Comparison of ENCODE assay signal across 36 cellular contexts in genomic region chr2:229865033-229865432, GRCh38.
"Had no signal": no experiment of that assay in that cellular context is flagged by ENCODE, and none has a peak within 500 bp of the region (broad histone marks: within the 10 kb centered on the region; RNA-seq: fewer than 3 reads in every experiment).

No MANE protein-coding gene starts in this region.

- H3K4me3 Mint-ChIP-seq: activated naive CD4-positive, alpha-beta T cell treated with anti-CD3 and anti-CD28 coated beads for 36 hours; activated T-helper 1 cell treated with anti-CD3 and anti-CD28 coated beads, Interleukin-12 subunit alpha, Interleukin-12 subunit beta, Interleukin-2, Interleukin-4 antibody, amounts not matched to agents 30 ng/mL and 10 ng/mL and 1 ng/mL, durations not matched to agents 14 hours and 24 hours and 36 hours; endodermal cell; immature natural killer cell; neural crest cell; stimulated activated memory B cell treated with anti-CD40 and anti-IgM and Interleukin-4, amounts not matched to agents 10 μg/mL and 1 μg/mL and 100 μg/mL, for 72 hours; stimulated activated naive CD8-positive, alpha-beta T cell treated with anti-CD3 and anti-CD28 coated beads, Interleukin-15, amount 100 ng/mL, for 72 hours; type B pancreatic cell had no signal

- H2AFZ ChIP-seq: parathyroid adenoma had no signal

- H3K9me3 Mint-ChIP-seq: activated naive CD4-positive, alpha-beta T cell treated with anti-CD3 and anti-CD28 coated beads for 36 hours; activated T-helper 1 cell treated with anti-CD3 and anti-CD28 coated beads, Interleukin-12 subunit alpha, Interleukin-12 subunit beta, Interleukin-2, Interleukin-4 antibody, amounts not matched to agents 30 ng/mL and 10 ng/mL and 1 ng/mL, durations not matched to agents 14 hours and 24 hours and 36 hours; endodermal cell; immature natural killer cell; neural crest cell; stimulated activated memory B cell treated with anti-CD40 and anti-IgM and Interleukin-4, amounts not matched to agents 10 μg/mL and 1 μg/mL and 100 μg/mL, for 72 hours; stimulated activated naive CD8-positive, alpha-beta T cell treated with anti-CD3 and anti-CD28 coated beads, Interleukin-15, amount 100 ng/mL, for 72 hours; type B pancreatic cell had no signal

- H3K9ac ChIP-seq: parathyroid adenoma had no signal

- ATAC-seq: activated CD4-positive, CD25-positive, alpha-beta regulatory T cell treated with anti-CD3 and anti-CD28 coated beads, Interleukin-2, amount 50 U/mL, for 24 hours; esophagus mucosa; left lung; lower lobe of right lung; psoas muscle; stimulated activated memory B cell treated with anti-CD40 and anti-IgM and Interleukin-4, amounts not matched to agents 10 μg/mL and 1 μg/mL and 100 μg/mL, for 72 hours; stimulated activated naive CD8-positive, alpha-beta T cell treated with anti-CD3 and anti-CD28 coated beads, Interleukin-15, amount 100 ng/mL, for 72 hours had no signal

- H3K27me3 Mint-ChIP-seq: stimulated activated memory B cell treated with anti-CD40 and anti-IgM and Interleukin-4, amounts not matched to agents 10 μg/mL and 1 μg/mL and 100 μg/mL, for 72 hours; stimulated activated naive CD8-positive, alpha-beta T cell treated with anti-CD3 and anti-CD28 coated beads, Interleukin-15, amount 100 ng/mL, for 72 hours; type B pancreatic cell had no signal

- H3K9me3 ChIP-seq: left lung, lower lobe of right lung, psoas muscle, sigmoid colon, vagina had no signal

- H3K27ac Mint-ChIP-seq: activated naive CD4-positive, alpha-beta T cell treated with anti-CD3 and anti-CD28 coated beads for 36 hours; activated T-helper 1 cell treated with anti-CD3 and anti-CD28 coated beads, Interleukin-12 subunit alpha, Interleukin-12 subunit beta, Interleukin-2, Interleukin-4 antibody, amounts not matched to agents 30 ng/mL and 10 ng/mL and 1 ng/mL, durations not matched to agents 14 hours and 24 hours and 36 hours; endodermal cell; stimulated activated memory B cell treated with anti-CD40 and anti-IgM and Interleukin-4, amounts not matched to agents 10 μg/mL and 1 μg/mL and 100 μg/mL, for 72 hours; stimulated activated naive CD8-positive, alpha-beta T cell treated with anti-CD3 and anti-CD28 coated beads, Interleukin-15, amount 100 ng/mL, for 72 hours had no signal

- H3K27me3 ChIP-seq: brain microvascular endothelial cell, left lung, sigmoid colon, vagina had no signal

- H3K27ac ChIP-seq: brain microvascular endothelial cell, left lung, lower lobe of right lung, parathyroid adenoma, psoas muscle, sigmoid colon, vagina, VCaP had no signal

- DNase-seq: activated CD4-positive, alpha-beta T cell treated with anti-CD3 and anti-CD28 coated beads for 48 hours; activated CD4-positive, alpha-beta T cell treated with anti-CD3 and anti-CD28 coated beads, Interleukin-2, amount 50 U/mL, for 48 hours; activated CD8-positive, alpha-beta memory T cell treated with anti-CD3 and anti-CD28 coated beads, Interleukin-2, amount 50 U/mL, for 4 hours; activated effector memory CD4-positive, alpha-beta T cell treated with anti-CD3 and anti-CD28 coated beads, Interleukin-2, amount 50 U/mL, for 16 hours; activated naive CD4-positive, alpha-beta T cell treated with anti-CD3 and anti-CD28 coated beads for 36 hours; activated T-cell treated with anti-CD3 and anti-CD28 coated beads, Interleukin-2, amount 50 U/mL, for 1 hour; amniotic stem cell; brain microvascular endothelial cell; cortex of kidney; endodermal cell; foreskin fibroblast; head of caudate nucleus; hypothalamus; immature natural killer cell; kidney; left lung; lower lobe of right lung; mesendoderm; occipital lobe; psoas muscle; sigmoid colon; small intestine; stimulated activated CD4-positive, alpha-beta T cell treated with anti-CD3 and anti-CD28 coated beads, Interleukin-4, amount 100 ng/mL, for 24 hours; stimulated activated CD8-positive, alpha-beta memory T cell treated with anti-CD3 and anti-CD28 coated beads, Interleukin-4, amount 100 ng/mL, for 48 hours; stimulated activated naive CD8-positive, alpha-beta T cell treated with anti-CD3 and anti-CD28 coated beads, Interleukin-15, amount 100 ng/mL, for 72 hours; substantia nigra; T-helper 9 cell had no signal
